8 cellular contexts compared by ENCODE assay signal in genomic region chr21:8194039-8194438, GRCh38.
DNase-seq lines count a peak whose midpoint lies in the region; ATAC-seq and TF ChIP-seq lines count a peak whose summit lies in the region.
"Not testable (repeated sequence)": the region's sequence is repeated elsewhere in the genome, so short reads cannot be mapped to it uniquely, and the experiment has no call there.

No MANE protein-coding gene starts in this region.

- not testable (repeated sequence) for H4K20me1 ChIP-seq in GM23338 (replicated peaks; ENCODE audit: insufficient read depth)

- not testable (repeated sequence) for TF ChIP-seq CTCF in GM23338 (conservative IDR thresholded peaks at IDR 0.05; ENCODE audit: low read depth in 2 of 2)

- intact Hi-C loops in left ventricle myocardium superior (cut with micrococcal nuclease); sciatic nerve (cut with DNase I): not testable (repeated sequence)

- not testable (repeated sequence) for H3K4me2 ChIP-seq in GM23338

- H3K4me3 ChIP-seq in GM23338, result not testable (repeated sequence)

- peak; percentile 47 for ATAC-seq in GM18499 (IDR thresholded peaks at IDR 0.05; ENCODE audit: insufficient read depth, unreplicated experiment)
- peak; percentile 74 for ATAC-seq in GM19463 (IDR thresholded peaks at IDR 0.05; ENCODE audit: unreplicated experiment)
- peak; percentile 81 for ATAC-seq in GM23338
- peak; percentile 58 for ATAC-seq in HG03045 (IDR thresholded peaks at IDR 0.05; ENCODE audit: unreplicated experiment)
- ATAC-seq in HG03469 (IDR thresholded peaks at IDR 0.05; ENCODE audit: unreplicated experiment), result peak; percentile 75
- peak; percentile 59 to 78 for ATAC-seq in activated T-cell treated with anti-CD3 and anti-CD28 coated beads, Interleukin-2, amount 50 U/mL, for 4 hours
- ATAC-seq in left ventricle myocardium superior, result peak; percentile 77
- ATAC-seq in sciatic nerve, result peak; percentile 74

- not testable (repeated sequence) for H3K79me2 ChIP-seq in GM23338 (replicated peaks; ENCODE audit: insufficient read depth)

- H3K36me3 ChIP-seq in GM23338 (ENCODE audit: insufficient read depth), result not testable (repeated sequence)

- not testable (repeated sequence) for H3K27me3 Mint-ChIP-seq in GM23338 (ENCODE audit: insufficient read depth, low read depth, poor library complexity); activated T-cell treated with anti-CD3 and anti-CD28 coated beads, Interleukin-2, amount 50 U/mL, for 4 hours (ENCODE audit: low read depth)

- not testable (repeated sequence) for H3K9me3 Mint-ChIP-seq in GM23338; activated T-cell treated with anti-CD3 and anti-CD28 coated beads, Interleukin-2, amount 50 U/mL, for 4 hours

- not testable (repeated sequence) for H3K4me1 ChIP-seq in GM23338 (ENCODE audit: insufficient read depth)

- H2AFZ ChIP-seq in GM23338, result not testable (repeated sequence)

- not testable (repeated sequence) for H3K9me2 ChIP-seq in GM23338 (ENCODE audit: insufficient read depth)

- not testable (repeated sequence) for H3K4me1 Mint-ChIP-seq in GM23338; activated T-cell treated with anti-CD3 and anti-CD28 coated beads, Interleukin-2, amount 50 U/mL, for 4 hours (ENCODE audit: low read depth)

- H3K27me3 ChIP-seq in GM23338 (ENCODE audit: insufficient read depth), result not testable (repeated sequence)

- not testable (repeated sequence) for H3K27ac ChIP-seq in GM23338 (ENCODE audit: low read depth)

- DNase-seq in GM23338 (ENCODE audit: low spot score); activated T-cell treated with anti-CD3 and anti-CD28 coated beads, Interleukin-2, amount 50 U/mL, for 4 hours; left ventricle myocardium superior; sciatic nerve (ENCODE audit: low spot score): not testable (repeated sequence)

- not testable (repeated sequence) for H3K4me3 Mint-ChIP-seq in GM23338; activated T-cell treated with anti-CD3 and anti-CD28 coated beads, Interleukin-2, amount 50 U/mL, for 4 hours

- not testable (repeated sequence) for H3F3A ChIP-seq in GM23338 (replicated peaks; ENCODE audit: low read depth)

- not testable (repeated sequence) for H3K36me3 Mint-ChIP-seq in GM23338 (ENCODE audit: low read depth); activated T-cell treated with anti-CD3 and anti-CD28 coated beads, Interleukin-2, amount 50 U/mL, for 4 hours (ENCODE audit: insufficient read depth)

- not testable (repeated sequence) for H3K27ac Mint-ChIP-seq in GM23338
